ENCODE assay signal across 1 cellular context in the genomic region with DNA sequence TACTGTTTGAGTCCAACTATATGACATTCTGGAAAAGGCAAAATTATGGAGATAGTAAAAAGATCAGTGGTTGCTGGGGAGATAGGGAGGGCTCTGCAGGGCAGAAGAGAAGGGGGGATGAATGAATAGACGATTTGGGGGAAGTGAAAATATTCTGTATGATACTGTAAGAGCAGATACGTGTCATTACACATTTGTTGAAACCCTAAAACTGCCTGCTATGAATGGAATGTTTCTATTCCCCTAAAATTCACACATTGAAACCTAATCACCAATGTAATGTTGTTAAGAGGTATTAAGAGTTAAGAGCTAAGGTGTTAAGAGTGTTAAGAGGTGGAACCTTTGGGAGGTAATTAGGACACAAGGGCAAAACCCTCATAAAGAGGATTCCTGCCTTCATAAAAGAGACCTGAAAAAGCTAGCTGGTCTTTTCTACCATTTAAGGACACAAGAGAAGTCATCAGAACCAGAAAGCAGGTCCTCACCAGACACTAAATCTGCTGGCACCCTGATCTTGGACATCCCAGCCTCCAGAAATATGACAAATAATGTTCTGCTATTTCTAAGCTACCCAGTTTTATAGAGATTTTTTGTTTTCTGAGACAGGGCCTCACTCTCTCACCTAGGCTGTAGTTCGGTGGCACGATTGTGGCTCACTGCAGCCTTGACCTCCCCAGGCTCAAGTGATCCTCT.
A peak's percentile ranks its signal among the peaks of the same experiment; 100 is the strongest.
TF ChIP-seq lines count a peak whose summit lies in the region.

No MANE protein-coding gene starts in this region.

TF ChIP-seq in GM12878, 131 proteins besides CTCF, POLR2A, EP300 and RAD21 (continued from another document and continues in another):
- TF ChIP-seq TCF3 (IDR thresholded peaks at IDR 0.05; ENCODE audit: borderline replicate concordance, insufficient read depth, low read depth, low read length) (no peak), MXI1 (IDR thresholded peaks at IDR 0.05; ENCODE audit: low read depth, low read length) (no peak), TCF12 (IDR thresholded peaks at IDR 0.05; ENCODE audit: low read depth, low read length) (no peak), EZH2 (IDR thresholded peaks at IDR 0.05; ENCODE audit: borderline replicate concordance, control insufficient read depth, low read depth, low read length) (no peak), CHD4 (IDR thresholded peaks at IDR 0.05) (no peak), SREBF2 (IDR thresholded peaks at IDR 0.05; ENCODE audit: low read length) (no peak), LARP7 (IDR thresholded peaks at IDR 0.05) (no peak), PML (IDR thresholded peaks at IDR 0.05; ENCODE audit: low read length) (no peak), HDGF (IDR thresholded peaks at IDR 0.05) (no peak), RBBP5 (conservative IDR thresholded peaks at IDR 0.05) (no peak), PAX8 (IDR thresholded peaks at IDR 0.05) (no peak), BCLAF1 (IDR thresholded peaks at IDR 0.05) (no peak), BACH1 (IDR thresholded peaks at IDR 0.05; ENCODE audit: borderline replicate concordance) (peak; percentile 53; the same call in 1 of the 2 replicates), ATF2 (IDR thresholded peaks at IDR 0.05; ENCODE audit: low read length) (0 out of 2 replicates have a peak, but pooled peaks have one; percentile 14), KLF5 (IDR thresholded peaks at IDR 0.05; ENCODE audit: partially characterized antibody) (no peak), NFIC (IDR thresholded peaks at IDR 0.05; ENCODE audit: low read depth, low read length) (peak; percentile 57; the same call in 1 of the 2 replicates), ZNF622 (IDR thresholded peaks at IDR 0.05) (no peak), CHD1 (IDR thresholded peaks at IDR 0.05; ENCODE audit: low read depth, low read length) (no peak), JUND (IDR thresholded peaks at IDR 0.05; ENCODE audit: low read depth, low read length) (no peak), ETV6 (conservative IDR thresholded peaks at IDR 0.05 in 1 of 2, IDR thresholded peaks at IDR 0.05 in 1 of 2; ENCODE audit: borderline replicate concordance in 1 of 2, low read depth in 1 of 2) (no peak), YBX1 (IDR thresholded peaks at IDR 0.05) (no peak), HDAC2 (IDR thresholded peaks at IDR 0.05) (no peak), MYC (IDR thresholded peaks at IDR 0.05; ENCODE audit: insufficient read depth, insufficient read length, insufficient replicate concordance, low read length, severe bottlenecking) (no peak), CEBPB (IDR thresholded peaks at IDR 0.05; ENCODE audit: borderline replicate concordance in 1 of 2, low read depth in 2 of 2, low read length in 2 of 2) (no peak), ASH2L (IDR thresholded peaks at IDR 0.05; ENCODE audit: borderline replicate concordance, low read depth) (no peak), CBX3 (IDR thresholded peaks at IDR 0.05; ENCODE audit: borderline replicate concordance, low read depth) (no peak), CBFB (IDR thresholded peaks at IDR 0.05; ENCODE audit: low read depth) (no peak), RB1 (IDR thresholded peaks at IDR 0.05; ENCODE audit: borderline replicate concordance) (no peak), ZNF687 (IDR thresholded peaks at IDR 0.05) (no peak), E4F1 (IDR thresholded peaks at IDR 0.05; ENCODE audit: borderline replicate concordance, partially characterized antibody) (no peak), ATF7 (IDR thresholded peaks at IDR 0.05; ENCODE audit: low read depth) (peak; percentile 77)
- TF ChIP-seq, protein P1, sequence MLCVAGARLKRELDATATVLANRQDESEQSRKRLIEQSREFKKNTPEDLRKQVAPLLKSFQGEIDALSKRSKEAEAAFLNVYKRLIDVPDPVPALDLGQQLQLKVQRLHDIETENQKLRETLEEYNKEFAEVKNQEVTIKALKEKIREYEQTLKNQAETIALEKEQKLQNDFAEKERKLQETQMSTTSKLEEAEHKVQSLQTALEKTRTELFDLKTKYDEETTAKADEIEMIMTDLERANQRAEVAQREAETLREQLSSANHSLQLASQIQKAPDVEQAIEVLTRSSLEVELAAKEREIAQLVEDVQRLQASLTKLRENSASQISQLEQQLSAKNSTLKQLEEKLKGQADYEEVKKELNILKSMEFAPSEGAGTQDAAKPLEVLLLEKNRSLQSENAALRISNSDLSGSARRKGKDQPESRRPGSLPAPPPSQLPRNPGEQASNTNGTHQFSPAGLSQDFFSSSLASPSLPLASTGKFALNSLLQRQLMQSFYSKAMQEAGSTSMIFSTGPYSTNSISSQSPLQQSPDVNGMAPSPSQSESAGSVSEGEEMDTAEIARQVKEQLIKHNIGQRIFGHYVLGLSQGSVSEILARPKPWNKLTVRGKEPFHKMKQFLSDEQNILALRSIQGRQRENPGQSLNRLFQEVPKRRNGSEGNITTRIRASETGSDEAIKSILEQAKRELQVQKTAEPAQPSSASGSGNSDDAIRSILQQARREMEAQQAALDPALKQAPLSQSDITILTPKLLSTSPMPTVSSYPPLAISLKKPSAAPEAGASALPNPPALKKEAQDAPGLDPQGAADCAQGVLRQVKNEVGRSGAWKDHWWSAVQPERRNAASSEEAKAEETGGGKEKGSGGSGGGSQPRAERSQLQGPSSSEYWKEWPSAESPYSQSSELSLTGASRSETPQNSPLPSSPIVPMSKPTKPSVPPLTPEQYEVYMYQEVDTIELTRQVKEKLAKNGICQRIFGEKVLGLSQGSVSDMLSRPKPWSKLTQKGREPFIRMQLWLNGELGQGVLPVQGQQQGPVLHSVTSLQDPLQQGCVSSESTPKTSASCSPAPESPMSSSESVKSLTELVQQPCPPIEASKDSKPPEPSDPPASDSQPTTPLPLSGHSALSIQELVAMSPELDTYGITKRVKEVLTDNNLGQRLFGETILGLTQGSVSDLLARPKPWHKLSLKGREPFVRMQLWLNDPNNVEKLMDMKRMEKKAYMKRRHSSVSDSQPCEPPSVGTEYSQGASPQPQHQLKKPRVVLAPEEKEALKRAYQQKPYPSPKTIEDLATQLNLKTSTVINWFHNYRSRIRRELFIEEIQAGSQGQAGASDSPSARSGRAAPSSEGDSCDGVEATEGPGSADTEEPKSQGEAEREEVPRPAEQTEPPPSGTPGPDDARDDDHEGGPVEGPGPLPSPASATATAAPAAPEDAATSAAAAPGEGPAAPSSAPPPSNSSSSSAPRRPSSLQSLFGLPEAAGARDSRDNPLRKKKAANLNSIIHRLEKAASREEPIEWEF (IDR thresholded peaks at IDR 0.05; ENCODE audit: insufficient replicate concordance, low read depth, low read length), result no peak
- TF ChIP-seq, protein P2, sequence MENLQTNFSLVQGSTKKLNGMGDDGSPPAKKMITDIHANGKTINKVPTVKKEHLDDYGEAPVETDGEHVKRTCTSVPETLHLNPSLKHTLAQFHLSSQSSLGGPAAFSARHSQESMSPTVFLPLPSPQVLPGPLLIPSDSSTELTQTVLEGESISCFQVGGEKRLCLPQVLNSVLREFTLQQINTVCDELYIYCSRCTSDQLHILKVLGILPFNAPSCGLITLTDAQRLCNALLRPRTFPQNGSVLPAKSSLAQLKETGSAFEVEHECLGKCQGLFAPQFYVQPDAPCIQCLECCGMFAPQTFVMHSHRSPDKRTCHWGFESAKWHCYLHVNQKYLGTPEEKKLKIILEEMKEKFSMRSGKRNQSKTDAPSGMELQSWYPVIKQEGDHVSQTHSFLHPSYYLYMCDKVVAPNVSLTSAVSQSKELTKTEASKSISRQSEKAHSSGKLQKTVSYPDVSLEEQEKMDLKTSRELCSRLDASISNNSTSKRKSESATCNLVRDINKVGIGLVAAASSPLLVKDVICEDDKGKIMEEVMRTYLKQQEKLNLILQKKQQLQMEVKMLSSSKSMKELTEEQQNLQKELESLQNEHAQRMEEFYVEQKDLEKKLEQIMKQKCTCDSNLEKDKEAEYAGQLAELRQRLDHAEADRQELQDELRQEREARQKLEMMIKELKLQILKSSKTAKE (IDR thresholded peaks at IDR 0.05; ENCODE audit: low read depth, poor library complexity, severe bottlenecking), result peak; percentile 29
- TF ChIP-seq, protein P3, sequence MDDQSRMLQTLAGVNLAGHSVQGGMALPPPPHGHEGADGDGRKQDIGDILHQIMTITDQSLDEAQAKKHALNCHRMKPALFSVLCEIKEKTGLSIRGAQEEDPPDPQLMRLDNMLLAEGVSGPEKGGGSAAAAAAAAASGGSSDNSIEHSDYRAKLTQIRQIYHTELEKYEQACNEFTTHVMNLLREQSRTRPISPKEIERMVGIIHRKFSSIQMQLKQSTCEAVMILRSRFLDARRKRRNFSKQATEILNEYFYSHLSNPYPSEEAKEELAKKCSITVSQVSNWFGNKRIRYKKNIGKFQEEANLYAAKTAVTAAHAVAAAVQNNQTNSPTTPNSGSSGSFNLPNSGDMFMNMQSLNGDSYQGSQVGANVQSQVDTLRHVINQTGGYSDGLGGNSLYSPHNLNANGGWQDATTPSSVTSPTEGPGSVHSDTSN (IDR thresholded peaks at IDR 0.05; ENCODE audit: insufficient replicate concordance, low read depth, low read length), result no peak
- TF ChIP-seq, protein P4, sequence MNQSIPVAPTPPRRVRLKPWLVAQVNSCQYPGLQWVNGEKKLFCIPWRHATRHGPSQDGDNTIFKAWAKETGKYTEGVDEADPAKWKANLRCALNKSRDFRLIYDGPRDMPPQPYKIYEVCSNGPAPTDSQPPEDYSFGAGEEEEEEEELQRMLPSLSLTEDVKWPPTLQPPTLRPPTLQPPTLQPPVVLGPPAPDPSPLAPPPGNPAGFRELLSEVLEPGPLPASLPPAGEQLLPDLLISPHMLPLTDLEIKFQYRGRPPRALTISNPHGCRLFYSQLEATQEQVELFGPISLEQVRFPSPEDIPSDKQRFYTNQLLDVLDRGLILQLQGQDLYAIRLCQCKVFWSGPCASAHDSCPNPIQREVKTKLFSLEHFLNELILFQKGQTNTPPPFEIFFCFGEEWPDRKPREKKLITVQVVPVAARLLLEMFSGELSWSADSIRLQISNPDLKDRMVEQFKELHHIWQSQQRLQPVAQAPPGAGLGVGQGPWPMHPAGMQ (IDR thresholded peaks at IDR 0.05; ENCODE audit: borderline replicate concordance), result no peak
